In the genomic region with DNA sequence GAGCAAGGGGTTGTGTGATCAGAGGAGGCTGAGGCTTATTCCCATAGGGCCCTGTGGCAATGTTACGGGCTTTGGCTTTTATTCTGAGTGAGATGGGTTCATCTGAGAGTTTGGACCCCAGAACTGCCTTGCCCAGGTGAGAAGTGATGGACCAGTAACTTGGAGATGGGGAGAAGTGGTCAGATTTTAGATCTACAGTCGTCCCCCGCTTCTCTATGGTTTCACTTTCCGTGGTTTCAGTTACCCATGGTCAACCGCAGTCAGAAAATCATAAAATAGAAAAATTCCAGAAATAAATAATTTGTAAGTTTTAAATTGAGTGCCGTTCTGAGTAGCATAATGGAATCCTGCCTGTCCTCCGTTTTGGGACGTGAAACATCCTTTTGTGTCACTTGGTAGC, we compare ENCODE assay signal across 1 cellular context.
TF ChIP-seq lines count a peak whose summit lies in the region.

No MANE protein-coding gene starts in this region.

TF ChIP-seq in K562, 482 proteins besides CTCF, POLR2A, EP300 and RAD21:
- TF ChIP-seq MTA3 (IDR thresholded peaks at IDR 0.05; ENCODE audit: borderline replicate concordance) (no peak), PCBP2 (IDR thresholded peaks at IDR 0.05; ENCODE audit: low read depth, low read length, poor library complexity, severe bottlenecking) (no peak), KLF1 (tag; IDR thresholded peaks at IDR 0.05) (no peak), MYBL2 (IDR thresholded peaks at IDR 0.05; ENCODE audit: low read depth) (no peak), MYBL2 (CRISPR knock-in tag; IDR thresholded peaks at IDR 0.05; ENCODE audit: borderline replicate concordance) (no peak), RNF2 (IDR thresholded peaks at IDR 0.05) (no peak), ZBTB17 (CRISPR knock-in tag; IDR thresholded peaks at IDR 0.05) (no peak), MEIS2 (IDR thresholded peaks at IDR 0.05; ENCODE audit: partially characterized antibody) (no peak), GTF2F1 (IDR thresholded peaks at IDR 0.05; ENCODE audit: low read depth, low read length) (no peak)
- TF ChIP-seq, protein P1, sequence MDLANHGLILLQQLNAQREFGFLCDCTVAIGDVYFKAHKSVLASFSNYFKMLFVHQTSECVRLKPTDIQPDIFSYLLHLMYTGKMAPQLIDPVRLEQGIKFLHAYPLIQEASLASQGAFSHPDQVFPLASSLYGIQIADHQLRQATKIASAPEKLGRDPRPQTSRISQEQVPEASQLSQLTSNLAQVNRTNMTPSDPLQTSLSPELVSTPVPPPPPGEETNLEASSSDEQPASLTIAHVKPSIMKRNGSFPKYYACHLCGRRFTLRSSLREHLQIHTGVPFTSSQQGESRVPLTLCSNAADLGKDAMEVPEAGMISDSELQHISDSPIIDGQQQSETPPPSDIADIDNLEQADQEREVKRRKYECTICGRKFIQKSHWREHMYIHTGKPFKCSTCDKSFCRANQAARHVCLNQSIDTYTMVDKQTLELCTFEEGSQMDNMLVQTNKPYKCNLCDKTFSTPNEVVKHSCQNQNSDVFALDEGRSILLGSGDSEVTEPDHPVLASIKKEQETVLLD (IDR thresholded peaks at IDR 0.05) = no peak
- TF ChIP-seq, protein P2, sequence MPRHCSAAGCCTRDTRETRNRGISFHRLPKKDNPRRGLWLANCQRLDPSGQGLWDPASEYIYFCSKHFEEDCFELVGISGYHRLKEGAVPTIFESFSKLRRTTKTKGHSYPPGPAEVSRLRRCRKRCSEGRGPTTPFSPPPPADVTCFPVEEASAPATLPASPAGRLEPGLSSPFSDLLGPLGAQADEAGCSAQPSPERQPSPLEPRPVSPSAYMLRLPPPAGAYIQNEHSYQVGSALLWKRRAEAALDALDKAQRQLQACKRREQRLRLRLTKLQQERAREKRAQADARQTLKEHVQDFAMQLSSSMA (CRISPR knock-in tag; IDR thresholded peaks at IDR 0.05) = no peak
- TF ChIP-seq, protein P3, sequence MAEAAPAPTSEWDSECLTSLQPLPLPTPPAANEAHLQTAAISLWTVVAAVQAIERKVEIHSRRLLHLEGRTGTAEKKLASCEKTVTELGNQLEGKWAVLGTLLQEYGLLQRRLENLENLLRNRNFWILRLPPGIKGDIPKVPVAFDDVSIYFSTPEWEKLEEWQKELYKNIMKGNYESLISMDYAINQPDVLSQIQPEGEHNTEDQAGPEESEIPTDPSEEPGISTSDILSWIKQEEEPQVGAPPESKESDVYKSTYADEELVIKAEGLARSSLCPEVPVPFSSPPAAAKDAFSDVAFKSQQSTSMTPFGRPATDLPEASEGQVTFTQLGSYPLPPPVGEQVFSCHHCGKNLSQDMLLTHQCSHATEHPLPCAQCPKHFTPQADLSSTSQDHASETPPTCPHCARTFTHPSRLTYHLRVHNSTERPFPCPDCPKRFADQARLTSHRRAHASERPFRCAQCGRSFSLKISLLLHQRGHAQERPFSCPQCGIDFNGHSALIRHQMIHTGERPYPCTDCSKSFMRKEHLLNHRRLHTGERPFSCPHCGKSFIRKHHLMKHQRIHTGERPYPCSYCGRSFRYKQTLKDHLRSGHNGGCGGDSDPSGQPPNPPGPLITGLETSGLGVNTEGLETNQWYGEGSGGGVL (CRISPR knock-in tag; IDR thresholded peaks at IDR 0.05) = no peak
